Comparison of ENCODE assay signal across 19 cellular contexts in the genomic region with DNA sequence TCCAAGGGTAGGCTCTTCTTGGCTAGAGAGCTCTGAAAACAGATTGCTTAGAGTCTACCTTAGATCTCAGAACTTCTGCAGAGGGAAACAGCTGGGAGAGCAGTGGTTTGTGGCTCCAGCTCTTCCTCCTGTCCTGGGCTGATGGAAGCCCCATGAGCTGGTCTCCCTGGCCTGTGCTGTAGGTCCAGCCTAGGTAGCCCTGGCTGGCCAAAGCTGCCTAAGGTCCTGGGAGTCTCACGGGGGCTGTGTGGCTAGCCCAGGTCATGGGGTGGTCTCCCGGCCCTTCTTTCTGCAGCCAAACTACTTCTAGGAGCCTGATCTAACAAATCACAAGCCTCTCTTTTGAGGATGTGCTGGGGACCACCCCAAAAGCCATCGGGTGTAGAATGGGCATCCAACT.
A peak's percentile ranks its signal among the peaks of the same experiment; 100 is the strongest.
DNase-seq lines count a peak whose midpoint lies in the region; ATAC-seq, FAIRE-seq and TF ChIP-seq lines count a peak whose summit lies in the region.
"Had no signal": no experiment of that assay in that cellular context is flagged by ENCODE, and none has a peak within 500 bp of the region (broad histone marks: within the 10 kb centered on the region; RNA-seq: fewer than 3 reads in every experiment).

No MANE protein-coding gene starts in this region.

- H4K20me1 ChIP-seq in HepG2 (ENCODE audit: insufficient read depth, low read length): no peaks in the 10 kb centered on the region; the same call in 1 of the 2 replicates

- no peak overlapping the region for H3K9ac ChIP-seq in HepG2 (ENCODE audit: insufficient read depth, low read depth, low read length)

- DNase-seq in heart right ventricle (no peak), Right ventricle myocardium superior (no peak), activated B cell treated with CpG ODN at 0.5 μM for 24 hours (no peak), HepG2 (ENCODE audit: low spot score) (no peak), transverse colon (no peak), brain microvascular endothelial cell (no peak), GF-D8 (lab: John Stamatoyannopoulos, UW) (no peak)
- DNase-seq: activated CD4-positive, alpha-beta T cell treated with anti-CD3 and anti-CD28 coated beads, Interleukin-2, amount 50 U/mL, for 4 hours; C1 segment of cervical spinal cord; central memory CD4-positive, alpha-beta T cell; gastrocnemius medialis; H7; mesendoderm; NCI-H1092 treated with DMSO at 0.1 percent for 48 hours; NK-92 treated with Interleukin-12 subunit alpha and Interleukin-12 subunit beta, amount 100 ng/mL, for 24 hours; nucleus accumbens had no signal

- TF ChIP-seq POLR2A in HepG2 (IDR thresholded peaks at IDR 0.05; ENCODE audit: insufficient read depth in 1 of 2, low read depth in 2 of 2, low read length in 2 of 2): no peak
- no peak for TF ChIP-seq POLR2A in transverse colon (IDR thresholded peaks at IDR 0.05)

- in situ Hi-C loops in HepG2 (cut with HindIII; ENCODE audit: extremely low pct_ligation_motif_present, low pct_unique_long_range_greater_than_20kb) (no loop called here), transverse colon (cut with MboI; ENCODE audit: low pct_ligation_motif_present in 1 of 4, low pct_unique_long_range_greater_than_20kb in 1 of 4, low sequenced_read_pairs in 3 of 4) (no loop called here), brain microvascular endothelial cell (cut with HindIII; ENCODE audit: low pct_ligation_motif_present, low sequenced_read_pairs) (no loop called here)

- peaks cover 91% of the 10 kb centered on the region for H3K4me1 Mint-ChIP-seq in activated B cell treated with CpG ODN at 0.5 μM for 24 hours

- H2AFZ ChIP-seq in HepG2 (ENCODE audit: low read length): no peak overlapping the region

- peaks cover 2% of the 10 kb centered on the region for H3K36me3 Mint-ChIP-seq in activated B cell treated with CpG ODN at 0.5 μM for 24 hours (ENCODE audit: low read depth)

- no peaks in the 10 kb centered on the region for H3K27me3 Mint-ChIP-seq in activated B cell treated with CpG ODN at 0.5 μM for 24 hours

- no peak for TF ChIP-seq EP300 in HepG2 (IDR thresholded peaks at IDR 0.05; ENCODE audit: low read depth in 2 of 2, low read length in 2 of 2)
- TF ChIP-seq EP300 in HepG2 (CRISPR knock-in tag; IDR thresholded peaks at IDR 0.05; ENCODE audit: borderline replicate concordance): no peak
- TF ChIP-seq EP300 in transverse colon (IDR thresholded peaks at IDR 0.05; ENCODE audit: low read depth): no peak

- FAIRE-seq in HepG2 (lab: Jason Lieb, UNC): no peak
- FAIRE-seq: endothelial cell of umbilical vein had no signal

- H3K27ac Mint-ChIP-seq in activated B cell treated with CpG ODN at 0.5 μM for 24 hours: peak overlapping the region; percentile 41

- H3K4me1 ChIP-seq in heart right ventricle (peaks cover 48 to 95% (median 89%) of the 10 kb centered on the region in 9 donors), HepG2 (ENCODE audit: insufficient read depth, low read length) (peaks cover 36% of the 10 kb centered on the region), transverse colon (peaks cover 38 to 74% (median 43%) of the 10 kb centered on the region in 4 donors)

- CTCF ChIA-PET in activated B cell treated with CpG ODN at 0.5 μM for 24 hours (lab: Charles Lee): no interaction called here
- CTCF ChIA-PET in HepG2 (lab: Yijun Ruan, JAX; ENCODE audit: low intra/inter-chr PET ratio, low total read pairs): no interaction called here

- intact Hi-C loops in heart right ventricle (cut with DNase I) (loop anchor here in 2 of 10 donors (10.0 kb wide), 2 partner anchors 73 to 113 kb away; a partner anchor contains a TSS), Right ventricle myocardium superior (cut with DNase I) (no loop called here), activated B cell treated with CpG ODN at 0.5 μM for 24 hours (cut with micrococcal nuclease) (no loop called here), HepG2 (cut with micrococcal nuclease; ENCODE audit: unreplicated experiment) (no loop called here), transverse colon (cut with DNase I; ENCODE audit: low total_unique reads) (no loop called here)

- POLR2A ChIA-PET in activated B cell treated with CpG ODN at 0.5 μM for 24 hours (lab: Charles Lee) (no interaction called here), HepG2 (lab: Yijun Ruan, JAX) (no interaction called here)

- H3K4me3 ChIP-seq in heart right ventricle (no peak overlapping the region), HepG2 (replicated peaks in 1 of 3; ENCODE audit: insufficient read depth in 1 of 3, low read depth in 2 of 3, low read length in 3 of 3) (no peak overlapping the region), transverse colon (no peak overlapping the region), brain microvascular endothelial cell (ENCODE audit: low read depth, low read length) (no peak overlapping the region)
- H3K4me3 ChIP-seq: gastrocnemius medialis had no signal

- TF ChIP-seq CTCF in heart right ventricle (IDR thresholded peaks at IDR 0.05): no peak
- no peak for TF ChIP-seq CTCF in activated B cell treated with CpG ODN at 0.5 μM for 24 hours (IDR thresholded peaks at IDR 0.05)
- no peak for TF ChIP-seq CTCF in HepG2 (CRISPR knock-in tag; IDR thresholded peaks at IDR 0.05)
- no peak for TF ChIP-seq CTCF in transverse colon (IDR thresholded peaks at IDR 0.05)
- TF ChIP-seq CTCF in brain microvascular endothelial cell (IDR thresholded peaks at IDR 0.05; ENCODE audit: low read depth, low read length, missing control alignments): no peak

- no peaks in the 10 kb centered on the region for H3K9me3 Mint-ChIP-seq in activated B cell treated with CpG ODN at 0.5 μM for 24 hours
- H3K9me3 Mint-ChIP-seq: T-helper 2 cell treated with Interferon-gamma antibody and Interleukin-4, amounts not matched to agents 5 μg/mL and 100 μg/mL, for 36 hours had no signal

- BruUV-seq in HepG2 (replicated peaks; lab: Mats Ljungman, UMichigan): no TSS peak

- H3K9me3 ChIP-seq in heart right ventricle (no peaks in the 10 kb centered on the region), HepG2 (ENCODE audit: low read length) (no peaks in the 10 kb centered on the region), transverse colon (no peaks in the 10 kb centered on the region)
- H3K9me3 ChIP-seq: gastrocnemius medialis had no signal

- no peak for ATAC-seq in heart right ventricle
- no peak for ATAC-seq in Right ventricle myocardium superior (ENCODE audit: poor library complexity)
- ATAC-seq in activated B cell treated with CpG ODN at 0.5 μM for 24 hours (ENCODE audit: low read depth): no peak
- ATAC-seq in HepG2: no peak
- no peak for ATAC-seq in GM18520 (IDR thresholded peaks at IDR 0.05; ENCODE audit: unreplicated experiment)
- ATAC-seq: gastrocnemius medialis had no signal

- H3K4me3 Mint-ChIP-seq in activated B cell treated with CpG ODN at 0.5 μM for 24 hours: no peak overlapping the region

- H3K36me3 ChIP-seq in heart right ventricle (no peaks in the 10 kb centered on the region), HepG2 (replicated peaks in 1 of 2; ENCODE audit: control insufficient read depth in 1 of 2, insufficient read depth in 2 of 2, low read length in 2 of 2) (no peaks in the 10 kb centered on the region), transverse colon (no peaks in the 10 kb centered on the region), brain microvascular endothelial cell (replicated peaks) (no peaks in the 10 kb centered on the region)
- H3K36me3 ChIP-seq: gastrocnemius medialis had no signal

- 89 to 92% methylated on average over 3 of the region's 3 CpGs for WGBS in heart right ventricle, 2 donors
- no CpG with 5 or more reads among the region's 3 CpGs for WGBS in HepG2 (ENCODE audit: low lambda C conversion rate)
- 96% methylated on average over 3 of the region's 3 CpGs; no CpG with 5 or more reads in 1 of the 2 donors for WGBS in transverse colon (ENCODE audit: low coverage in 1 of 2), 2 donors

- H3K79me2 ChIP-seq in HepG2 (ENCODE audit: insufficient read depth, low read length): peaks cover 4% of the 10 kb centered on the region

- TF ChIP-seq RAD21 in HepG2 (CRISPR knock-in tag; IDR thresholded peaks at IDR 0.05): no peak

- H3K27me3 ChIP-seq in heart right ventricle (no peaks in the 10 kb centered on the region), HepG2 (ENCODE audit: control insufficient read depth in 1 of 2, insufficient read depth in 2 of 2, low read length in 2 of 2) (no peaks in the 10 kb centered on the region), transverse colon (no peaks in the 10 kb centered on the region), brain microvascular endothelial cell (replicated peaks) (no peaks in the 10 kb centered on the region)
- H3K27me3 ChIP-seq: gastrocnemius medialis had no signal

- H3K27ac ChIP-seq in heart right ventricle: peak overlapping the region in 8 of 10 donors; percentile 18 to 85 (median 76)
- H3K27ac ChIP-seq in HepG2 (ENCODE audit: extremely low read length, insufficient read depth, low read length): no peak overlapping the region
- H3K27ac ChIP-seq in transverse colon: peak overlapping the region; percentile 77 to 84 (median 80)
- H3K27ac ChIP-seq in brain microvascular endothelial cell: no peak overlapping the region

- H3K4me2 ChIP-seq in HepG2 (ENCODE audit: low read depth, low read length): peak overlapping the region; percentile 21; the same call in 1 of the 2 replicates

TF ChIP-seq in HepG2, 621 proteins besides CTCF, POLR2A, EP300 and RAD21 (continues in another document):
- TF ChIP-seq CBX2 (IDR thresholded peaks at IDR 0.05; ENCODE audit: low read depth, low read length): no peak
- no peak for TF ChIP-seq CBX2 (CRISPR knock-in tag; IDR thresholded peaks at IDR 0.05; ENCODE audit: low read depth)
- TF ChIP-seq, protein P1, sequence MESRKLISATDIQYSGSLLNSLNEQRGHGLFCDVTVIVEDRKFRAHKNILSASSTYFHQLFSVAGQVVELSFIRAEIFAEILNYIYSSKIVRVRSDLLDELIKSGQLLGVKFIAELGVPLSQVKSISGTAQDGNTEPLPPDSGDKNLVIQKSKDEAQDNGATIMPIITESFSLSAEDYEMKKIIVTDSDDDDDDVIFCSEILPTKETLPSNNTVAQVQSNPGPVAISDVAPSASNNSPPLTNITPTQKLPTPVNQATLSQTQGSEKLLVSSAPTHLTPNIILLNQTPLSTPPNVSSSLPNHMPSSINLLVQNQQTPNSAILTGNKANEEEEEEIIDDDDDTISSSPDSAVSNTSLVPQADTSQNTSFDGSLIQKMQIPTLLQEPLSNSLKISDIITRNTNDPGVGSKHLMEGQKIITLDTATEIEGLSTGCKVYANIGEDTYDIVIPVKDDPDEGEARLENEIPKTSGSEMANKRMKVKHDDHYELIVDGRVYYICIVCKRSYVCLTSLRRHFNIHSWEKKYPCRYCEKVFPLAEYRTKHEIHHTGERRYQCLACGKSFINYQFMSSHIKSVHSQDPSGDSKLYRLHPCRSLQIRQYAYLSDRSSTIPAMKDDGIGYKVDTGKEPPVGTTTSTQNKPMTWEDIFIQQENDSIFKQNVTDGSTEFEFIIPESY (CRISPR knock-in tag; IDR thresholded peaks at IDR 0.05): no peak
- TF ChIP-seq HNRNPLL (IDR thresholded peaks at IDR 0.05; ENCODE audit: low read depth, low read length, poor library complexity, severe bottlenecking): no peak

Comparison
In these comparisons a context has a peak if more than half of its experiments do, and no peak if none do; other contexts are left out.
1. H3K27ac ChIP-seq: peak in heart right ventricle (8 of 10) and transverse colon (4 of 4); none in HepG2 (single experiment) and brain microvascular endothelial cell (single experiment).